15 cellular contexts compared by ENCODE assay signal in genomic region chr1:65918564-65918963, GRCh38.
DNase-seq lines count a peak whose midpoint lies in the region; ATAC-seq and TF ChIP-seq lines count a peak whose summit lies in the region.
"Had no signal": no experiment of that assay in that cellular context is flagged by ENCODE, and none has a peak within 500 bp of the region (broad histone marks: within the 10 kb centered on the region; RNA-seq: fewer than 3 reads in every experiment).

No MANE protein-coding gene starts in this region.

- intact Hi-C loops in natural killer cell (cut with micrococcal nuclease) (no loop called here), MCF 10A (cut with micrococcal nuclease) (no loop called here)

- H3K36me3 ChIP-seq in GM23248 (ENCODE audit: low read depth) (no peaks in the 10 kb centered on the region; the same call in 1 of the 2 replicates), mesendoderm (ENCODE audit: control insufficient read depth, insufficient read depth, low read length) (no peaks in the 10 kb centered on the region), neuronal stem cell (replicated peaks in 1 of 2; ENCODE audit: control insufficient read depth in 2 of 2, insufficient read depth in 2 of 2, low read length in 2 of 2) (no peaks in the 10 kb centered on the region), upper lobe of left lung (no peaks in the 10 kb centered on the region)

- no peak overlapping the region for H2BK5ac ChIP-seq in mesendoderm (ENCODE audit: low read length)
- no peak overlapping the region for H2BK5ac ChIP-seq in neuronal stem cell (ENCODE audit: low read length)

- H2AFZ ChIP-seq in GM23248 (peak overlapping the region; percentile 28; the same call in 1 of the 2 replicates), neuronal stem cell (ENCODE audit: low read length) (peak overlapping the region; percentile 8)

- H3K9me3 ChIP-seq in GM23248 (ENCODE audit: low read depth) (no peaks in the 10 kb centered on the region), neuronal stem cell (replicated peaks in 1 of 2; ENCODE audit: control insufficient read depth in 2 of 2, insufficient read depth in 1 of 2, low read depth in 1 of 2, low read length in 2 of 2) (no peaks in the 10 kb centered on the region), upper lobe of left lung (no peaks in the 10 kb centered on the region)

- no peaks in the 10 kb centered on the region for H3K79me1 ChIP-seq in mesendoderm (ENCODE audit: low read length)
- H3K79me1 ChIP-seq in neuronal stem cell (ENCODE audit: low read depth, low read length), result no peaks in the 10 kb centered on the region

- no peak overlapping the region for H3K4me2 ChIP-seq in GM23248 (ENCODE audit: unreplicated experiment)
- no peak overlapping the region for H3K4me2 ChIP-seq in mesendoderm (ENCODE audit: low read length)
- no peak overlapping the region for H3K4me2 ChIP-seq in neuronal stem cell (ENCODE audit: insufficient read depth, low read length, poor library complexity, severe bottlenecking)

- no peak overlapping the region for H2AK5ac ChIP-seq in mesendoderm (ENCODE audit: low read length)
- no peak overlapping the region for H2AK5ac ChIP-seq in neuronal stem cell (ENCODE audit: low read depth, low read length)

- CTCF ChIA-PET in WTC11 (lab: Charles Lee) (no interaction called here), MCF 10A (lab: Yijun Ruan, JAX) (no interaction called here)

- no peak overlapping the region for H4K91ac ChIP-seq in neuronal stem cell (ENCODE audit: low read depth, low read length, poor library complexity)

- H4K5ac ChIP-seq in mesendoderm (ENCODE audit: low read length), result no peak overlapping the region

- TF ChIP-seq POLR2A in upper lobe of left lung (IDR thresholded peaks at IDR 0.05), result no peak

- H3K4me3 ChIP-seq in GM23248, result no peak overlapping the region
- H3K4me3 ChIP-seq in mesendoderm (ENCODE audit: low read length), result no peak overlapping the region
- H3K4me3 ChIP-seq in neuronal stem cell (ENCODE audit: low read length in 2 of 2), result no peak overlapping the region
- H3K4me3 ChIP-seq in upper lobe of left lung, result no peak overlapping the region

- H3K4me1 ChIP-seq in GM23248 (ENCODE audit: insufficient read depth), result no peaks in the 10 kb centered on the region
- H3K4me1 ChIP-seq in mesendoderm (ENCODE audit: control insufficient read depth, low read depth, low read length), result no peaks in the 10 kb centered on the region
- peaks cover 0 to 2% of the 10 kb centered on the region in 2 donors for H3K4me1 ChIP-seq in neuronal stem cell (ENCODE audit: control insufficient read depth in 2 of 2, insufficient read depth in 1 of 2, low read depth in 1 of 2, low read length in 2 of 2)
- no peaks in the 10 kb centered on the region for H3K4me1 ChIP-seq in upper lobe of left lung

- ATAC-seq in WTC11, result peak; percentile 30; the same call in 1 of the 2 replicates
- ATAC-seq in GM21447 (IDR thresholded peaks at IDR 0.05; ENCODE audit: unreplicated experiment), result no peak
- ATAC-seq in upper lobe of left lung (ENCODE audit: low FRiP score in 2 of 2), result no peak
- ATAC-seq in natural killer cell, result no peak
- ATAC-seq: CD8-positive, alpha-beta T cell had no signal

- no peak for TF ChIP-seq CTCF in WTC11 (IDR thresholded peaks at IDR 0.05)
- TF ChIP-seq CTCF in upper lobe of left lung (IDR thresholded peaks at IDR 0.05), result no peak
- no peak for TF ChIP-seq CTCF in natural killer cell (IDR thresholded peaks at IDR 0.05)
- no peak for TF ChIP-seq CTCF in MCF 10A (IDR thresholded peaks at IDR 0.05; ENCODE audit: unreplicated experiment)

- H3K27me3 ChIP-seq in GM23248 (replicated peaks; ENCODE audit: insufficient read depth) (no peaks in the 10 kb centered on the region), mesendoderm (ENCODE audit: insufficient read depth, low read length, poor library complexity) (no peaks in the 10 kb centered on the region), neuronal stem cell (ENCODE audit: control insufficient read depth in 3 of 3, insufficient read depth in 3 of 3, low read depth in 1 of 3, low read length in 3 of 3) (no peaks in the 10 kb centered on the region), upper lobe of left lung (no peaks in the 10 kb centered on the region)

- no peaks in the 10 kb centered on the region for H3K36me3 Mint-ChIP-seq in WTC11
- H3K36me3 Mint-ChIP-seq in natural killer cell, result no peaks in the 10 kb centered on the region
- no peaks in the 10 kb centered on the region for H3K36me3 Mint-ChIP-seq in MCF 10A (ENCODE audit: insufficient read depth, unreplicated experiment)
- H3K36me3 Mint-ChIP-seq: CD14-positive monocyte; CD8-positive, alpha-beta T cell had no signal

- H4K20me1 ChIP-seq in GM23248 (ENCODE audit: insufficient read depth), result no peaks in the 10 kb centered on the region

- H3K27ac Mint-ChIP-seq in WTC11, result peak overlapping the region; percentile 73; the same call in 1 of the 2 replicates
- no peak overlapping the region for H3K27ac Mint-ChIP-seq in natural killer cell
- no peak overlapping the region for H3K27ac Mint-ChIP-seq in MCF 10A (ENCODE audit: low read depth, unreplicated experiment)
- H3K27ac Mint-ChIP-seq: CD14-positive monocyte; CD8-positive, alpha-beta T cell had no signal

- H3K27me3 Mint-ChIP-seq in WTC11 (ENCODE audit: low read depth), result no peaks in the 10 kb centered on the region
- no peaks in the 10 kb centered on the region for H3K27me3 Mint-ChIP-seq in natural killer cell (ENCODE audit: low read depth in 2 of 2)
- H3K27me3 Mint-ChIP-seq in MCF 10A (ENCODE audit: insufficient read depth, unreplicated experiment), result peaks cover 23% of the 10 kb centered on the region

- no peak overlapping the region for H3K56ac ChIP-seq in mesendoderm (ENCODE audit: low read length)

- POLR2A ChIA-PET in WTC11 (lab: Charles Lee) (no interaction called here), MCF 10A (lab: Yijun Ruan, JAX) (no interaction called here)

- BruUV-seq in MCF 10A (replicated peaks; lab: Mats Ljungman, UMichigan), result no TSS peak

- no peak overlapping the region for H2BK12ac ChIP-seq in neuronal stem cell (ENCODE audit: low read length)

- H3K79me2 ChIP-seq in GM23248 (ENCODE audit: insufficient read depth) (no peaks in the 10 kb centered on the region), mesendoderm (ENCODE audit: control insufficient read depth, insufficient read depth, low read length) (no peaks in the 10 kb centered on the region)

- no peak for DNase-seq in GM23248
- no peak for DNase-seq in WTC11 (ENCODE audit: low spot score)
- DNase-seq in mesendoderm, result peak; percentile 39
- no peak for DNase-seq in neuronal stem cell (ENCODE audit: low spot score)
- no peak for DNase-seq in upper lobe of left lung
- DNase-seq in natural killer cell, result no peak
- no peak for DNase-seq in MCF 10A (ENCODE audit: unreplicated experiment)
- DNase-seq: CD8-positive, alpha-beta T cell; COR-L47; DND-41; GDM1; HCEC 1CT had no signal

- H3K14ac ChIP-seq in neuronal stem cell (ENCODE audit: low read length), result no peak overlapping the region

- no peaks in the 10 kb centered on the region for H3K4me1 Mint-ChIP-seq in WTC11
- H3K4me1 Mint-ChIP-seq in natural killer cell, result no peaks in the 10 kb centered on the region
- H3K4me1 Mint-ChIP-seq in MCF 10A (ENCODE audit: insufficient read depth, unreplicated experiment), result no peaks in the 10 kb centered on the region
- H3K4me1 Mint-ChIP-seq: CD14-positive monocyte had no signal

- H4K8ac ChIP-seq in mesendoderm (ENCODE audit: low read depth, low read length), result no peak overlapping the region
- no peak overlapping the region for H4K8ac ChIP-seq in neuronal stem cell (ENCODE audit: low read depth, low read length)

- H3K27ac ChIP-seq in GM23248, result no peak overlapping the region
- H3K27ac ChIP-seq in mesendoderm (ENCODE audit: low read depth, low read length), result no peak overlapping the region
- no peak overlapping the region for H3K27ac ChIP-seq in neuronal stem cell (replicated peaks; ENCODE audit: low read length)
- no peak overlapping the region for H3K27ac ChIP-seq in upper lobe of left lung
- H3K27ac ChIP-seq: 22Rv1 had no signal

- no peak overlapping the region for H2BK120ac ChIP-seq in mesendoderm (ENCODE audit: low read depth, low read length)
- H2BK120ac ChIP-seq in neuronal stem cell (ENCODE audit: low read depth, low read length), result no peak overlapping the region

- WGBS in GM23248 (ENCODE audit: low coverage in 1 of 2, low lambda C conversion rate in 2 of 2, missing lambda C conversion rate in 2 of 2), 2 experiments, result 65 to 68% methylated on average over 4 of the region's 4 CpGs
- no CpG with 5 or more reads among the region's 4 CpGs for whole genome bisulfite sequencing in mesendoderm (ENCODE audit: extremely low coverage, insufficient coverage, low lambda C conversion rate)
- WGBS in neuronal stem cell (ENCODE audit: extremely low coverage in 2 of 2, insufficient read length in 2 of 2, insufficient replicate concordance in 1 of 2), 2 donors, result no CpG with 5 or more reads among the region's 4 CpGs
- 69 to 75% methylated on average over 4 of the region's 4 CpGs for WGBS in upper lobe of left lung, 2 donors

- no peak overlapping the region for H3K18ac ChIP-seq in mesendoderm (ENCODE audit: low read length)
- H3K18ac ChIP-seq in neuronal stem cell (ENCODE audit: low read length), result no peak overlapping the region

- TF ChIP-seq EP300 in upper lobe of left lung (IDR thresholded peaks at IDR 0.05), result no peak

- H2BK15ac ChIP-seq in mesendoderm (replicated peaks; ENCODE audit: low read depth) (no peak overlapping the region), neuronal stem cell (ENCODE audit: low read length) (no peak overlapping the region)

- no peak overlapping the region for H3K23ac ChIP-seq in mesendoderm (ENCODE audit: low read length)
- no peak overlapping the region for H3K23ac ChIP-seq in neuronal stem cell (ENCODE audit: low read depth, low read length, poor library complexity)

- H3K4me3 Mint-ChIP-seq in WTC11, result no peak overlapping the region
- H3K4me3 Mint-ChIP-seq in natural killer cell, result no peak overlapping the region
- no peak overlapping the region for H3K4me3 Mint-ChIP-seq in MCF 10A (ENCODE audit: unreplicated experiment)
- H3K4me3 Mint-ChIP-seq: CD14-positive monocyte; CD8-positive, alpha-beta T cell had no signal

- H3K4ac ChIP-seq in mesendoderm (ENCODE audit: low read depth, low read length) (no peak overlapping the region), neuronal stem cell (ENCODE audit: low read length) (no peak overlapping the region)

- no peaks in the 10 kb centered on the region for H3K9me3 Mint-ChIP-seq in WTC11
- H3K9me3 Mint-ChIP-seq in natural killer cell, result no peaks in the 10 kb centered on the region
- no peaks in the 10 kb centered on the region for H3K9me3 Mint-ChIP-seq in MCF 10A (ENCODE audit: unreplicated experiment)
- H3K9me3 Mint-ChIP-seq: CD8-positive, alpha-beta T cell had no signal

- no peaks in the 10 kb centered on the region for H3F3A ChIP-seq in GM23248 (ENCODE audit: insufficient read depth)

- H3K9me2 ChIP-seq in GM23248 (ENCODE audit: insufficient read depth), result no peaks in the 10 kb centered on the region; the same call in 1 of the 2 replicates

- in situ Hi-C loops in GM23248 (cut with MboI), result no loop called here

- H3K9ac ChIP-seq in GM23248, result no peak overlapping the region
- H3K9ac ChIP-seq in mesendoderm (ENCODE audit: low read length), result no peak overlapping the region
- H3K9ac ChIP-seq in neuronal stem cell (ENCODE audit: low read depth, low read length, poor library complexity), result no peak overlapping the region

TF ChIP-seq in WTC11, 78 proteins besides CTCF, POLR2A, EP300 and RAD21 (continues in another document):
- TF ChIP-seq JAZF1 (CRISPR knock-in tag; IDR thresholded peaks at IDR 0.05), result no peak
- TF ChIP-seq GTF2I (CRISPR knock-in tag; conservative IDR thresholded peaks at IDR 0.05), result no peak
